Comparison of ENCODE assay signal across 1 cellular context in the genomic region with DNA sequence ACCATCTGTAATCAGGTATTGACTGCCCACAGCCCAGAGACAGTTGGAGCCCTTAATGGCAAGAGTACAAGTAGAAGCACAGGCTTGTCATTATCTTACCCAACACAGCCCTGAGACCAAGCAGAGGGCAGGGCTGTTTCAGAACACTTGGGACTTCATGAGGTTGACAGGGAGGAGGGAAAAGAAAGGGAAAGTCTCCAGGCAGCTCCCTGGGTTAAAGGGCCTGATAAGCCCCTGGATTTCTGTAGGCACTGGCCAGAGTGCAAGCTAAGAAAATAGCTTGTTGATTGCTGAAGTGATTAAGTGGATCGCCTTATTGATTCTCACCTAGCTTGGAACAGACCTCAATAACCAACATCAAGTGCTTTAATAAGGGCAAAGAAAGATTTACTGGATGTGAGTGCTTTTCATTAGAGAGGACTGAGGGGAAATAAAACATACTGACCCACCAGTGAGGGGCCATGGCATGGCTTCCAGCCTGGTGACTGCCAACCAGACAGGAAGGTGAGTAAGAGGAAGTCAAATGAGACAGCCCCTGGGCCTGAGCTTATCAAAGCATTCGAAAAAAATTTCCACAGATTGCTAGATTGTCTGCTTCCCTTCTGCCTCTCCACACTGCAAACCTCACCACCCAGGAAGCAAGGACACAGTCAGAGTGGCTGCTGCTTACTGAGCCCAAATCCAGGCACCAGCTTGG.
TF ChIP-seq lines count a peak whose summit lies in the region.

No MANE protein-coding gene starts in this region.

TF ChIP-seq in K562, 482 proteins besides CTCF, POLR2A, EP300 and RAD21 (continued from another document):
- TF ChIP-seq CBX8 (IDR thresholded peaks at IDR 0.05; ENCODE audit: borderline replicate concordance, extremely low read depth, low read depth, low read length, poor library complexity, severe bottlenecking) = no peak
- peak; percentile 66; the same call in 1 of the 2 replicates for TF ChIP-seq SPI1 (IDR thresholded peaks at IDR 0.05; ENCODE audit: borderline replicate concordance, low read depth, low read length)
- no peak for TF ChIP-seq SRSF1 (IDR thresholded peaks at IDR 0.05; ENCODE audit: low read depth, low read length)
- TF ChIP-seq JUND (IDR thresholded peaks at IDR 0.05; ENCODE audit: borderline replicate concordance, low read depth, low read length) = no peak
- no peak for TF ChIP-seq JUND (tag; IDR thresholded peaks at IDR 0.05; ENCODE audit: borderline replicate concordance, low read depth, low read length)
- no peak for TF ChIP-seq RB1 (IDR thresholded peaks at IDR 0.05; ENCODE audit: low read depth)
- TF ChIP-seq CCAR2 (IDR thresholded peaks at IDR 0.05; ENCODE audit: low read depth, low read length) = no peak
- no peak for TF ChIP-seq SRSF3 (IDR thresholded peaks at IDR 0.05; ENCODE audit: insufficient read depth, low read length)
- no peak for TF ChIP-seq SMARCC2 (IDR thresholded peaks at IDR 0.05; ENCODE audit: low read depth)
- TF ChIP-seq CEBPZ (IDR thresholded peaks at IDR 0.05; ENCODE audit: borderline replicate concordance, low read depth, low read length) = no peak
- TF ChIP-seq KAT2B (IDR thresholded peaks at IDR 0.05; ENCODE audit: low read depth, low read length) = no peak
- TF ChIP-seq RFX5 (IDR thresholded peaks at IDR 0.05; ENCODE audit: low read depth, low read length) = no peak
- TF ChIP-seq ZNF212 (CRISPR knock-in tag; IDR thresholded peaks at IDR 0.05) = no peak
- TF ChIP-seq ZNF589 (CRISPR knock-in tag; IDR thresholded peaks at IDR 0.05; ENCODE audit: low read depth) = peak; percentile 41; the same call in 1 of the 2 replicates
- TF ChIP-seq TAL1 (IDR thresholded peaks at IDR 0.05) = peak; percentile 16; the same call in 1 of the 2 replicates
- TF ChIP-seq, protein P1, sequence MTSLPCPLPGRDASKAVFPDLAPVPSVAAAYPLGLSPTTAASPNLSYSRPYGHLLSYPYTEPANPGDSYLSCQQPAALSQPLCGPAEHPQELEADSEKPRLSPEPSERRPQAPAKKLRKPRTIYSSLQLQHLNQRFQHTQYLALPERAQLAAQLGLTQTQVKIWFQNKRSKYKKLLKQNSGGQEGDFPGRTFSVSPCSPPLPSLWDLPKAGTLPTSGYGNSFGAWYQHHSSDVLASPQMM (CRISPR knock-in tag; IDR thresholded peaks at IDR 0.05) = no peak
- TF ChIP-seq CBFA2T2 (conservative IDR thresholded peaks at IDR 0.05) = peak; percentile 43; the same call in 1 of the 2 replicates
- TF ChIP-seq MTA2 (IDR thresholded peaks at IDR 0.05; ENCODE audit: low read depth) = no peak
- TF ChIP-seq PHF20 (IDR thresholded peaks at IDR 0.05; ENCODE audit: partially characterized antibody) = no peak
- TF ChIP-seq ZNF280B (CRISPR knock-in tag; IDR thresholded peaks at IDR 0.05) = no peak
- peak; percentile 37; the same call in 1 of the 2 replicates for TF ChIP-seq TCF3 (CRISPR knock-in tag; IDR thresholded peaks at IDR 0.05)
TF ChIP-seq in K562: peak in this region for 9.
